8 cellular contexts compared by ENCODE assay signal in genomic region chr10:101161494-101162299, GRCh38. TPM values are rescaled to one million over a fixed set of nuclear protein-coding genes. Genes with fewer than 3 reads are reported as not detected.
A peak's percentile ranks its signal among the peaks of the same experiment; 100 is the strongest.
DNase-seq lines count a peak whose midpoint lies in the region; ATAC-seq and TF ChIP-seq lines count a peak whose summit lies in the region.

No MANE protein-coding gene starts in this region.

- DNase-seq in DMS79 (lab: John Stamatoyannopoulos, UW): peak; percentile 45
- DNase-seq in KG1 (lab: John Stamatoyannopoulos, UW): peak; percentile 31
- no peak for DNase-seq in RWPE2 (ENCODE audit: low spot score)
- DNase-seq in activated T-helper 2 cell treated with anti-CD3 and anti-CD28 coated beads, Interferon-gamma antibody, Interleukin-2, Interleukin-4, amounts not matched to agents 10 μg/mL and 5 μg/mL and 100 μg/mL, durations not matched to agents 14 hours and 24 hours and 36 hours (ENCODE audit: low spot score): peak; percentile 50
- DNase-seq in foreskin melanocyte: peak; percentile 65
- peak; percentile 32 for DNase-seq in occipital lobe (lab: John Stamatoyannopoulos, UW)

- intact Hi-C loops in activated T-helper 2 cell treated with anti-CD3 and anti-CD28 coated beads, Interferon-gamma antibody, Interleukin-2, Interleukin-4, amounts not matched to agents 10 μg/mL and 5 μg/mL and 100 μg/mL, durations not matched to agents 14 hours and 24 hours and 36 hours (cut with micrococcal nuclease): no loop called here

- peak overlapping the region in 2 of 5 donors; percentile 9 to 53 for H3K9ac ChIP-seq in subcutaneous abdominal adipose tissue (ENCODE audit: low read length in 5 of 5)

- no peaks in the 10 kb centered on the region for H3K9me3 ChIP-seq in RWPE2 (ENCODE audit: severe bottlenecking)
- no peaks in the 10 kb centered on the region for H3K9me3 ChIP-seq in subcutaneous abdominal adipose tissue (ENCODE audit: control insufficient read depth in 5 of 5, low read length in 5 of 5)

- H3K9me3 Mint-ChIP-seq in activated T-helper 2 cell treated with anti-CD3 and anti-CD28 coated beads, Interferon-gamma antibody, Interleukin-2, Interleukin-4, amounts not matched to agents 10 μg/mL and 5 μg/mL and 100 μg/mL, durations not matched to agents 14 hours and 24 hours and 36 hours: no peaks in the 10 kb centered on the region

- H3K27me3 Mint-ChIP-seq in activated T-helper 2 cell treated with anti-CD3 and anti-CD28 coated beads, Interferon-gamma antibody, Interleukin-2, Interleukin-4, amounts not matched to agents 10 μg/mL and 5 μg/mL and 100 μg/mL, durations not matched to agents 14 hours and 24 hours and 36 hours (ENCODE audit: low read depth): peaks cover 51% of the 10 kb centered on the region

- no peak overlapping the region for H3K4me3 Mint-ChIP-seq in activated T-helper 2 cell treated with anti-CD3 and anti-CD28 coated beads, Interferon-gamma antibody, Interleukin-2, Interleukin-4, amounts not matched to agents 10 μg/mL and 5 μg/mL and 100 μg/mL, durations not matched to agents 14 hours and 24 hours and 36 hours (ENCODE audit: low read depth)

- no peak overlapping the region for H3K4me3 ChIP-seq in RWPE2 (ENCODE audit: severe bottlenecking)
- H3K4me3 ChIP-seq in subcutaneous abdominal adipose tissue (ENCODE audit: low read depth in 1 of 5, low read length in 5 of 5): peak overlapping the region; percentile 34 to 72 (median 57)

- no peak overlapping the region for H3K27ac Mint-ChIP-seq in activated T-helper 2 cell treated with anti-CD3 and anti-CD28 coated beads, Interferon-gamma antibody, Interleukin-2, Interleukin-4, amounts not matched to agents 10 μg/mL and 5 μg/mL and 100 μg/mL, durations not matched to agents 14 hours and 24 hours and 36 hours

- ATAC-seq in RWPE2 (ENCODE audit: low read depth): peak; percentile 86
- no peak for ATAC-seq in HG03354 (IDR thresholded peaks at IDR 0.05; ENCODE audit: poor library complexity, severe bottlenecking, unreplicated experiment)

- peaks cover 1% of the 10 kb centered on the region for H3K4me1 Mint-ChIP-seq in activated T-helper 2 cell treated with anti-CD3 and anti-CD28 coated beads, Interferon-gamma antibody, Interleukin-2, Interleukin-4, amounts not matched to agents 10 μg/mL and 5 μg/mL and 100 μg/mL, durations not matched to agents 14 hours and 24 hours and 36 hours (ENCODE audit: low read depth)

- H3K27ac ChIP-seq in RWPE2 (ENCODE audit: poor library complexity, severe bottlenecking) (no peak overlapping the region), subcutaneous abdominal adipose tissue (ENCODE audit: low read depth, low read length) (no peak overlapping the region)

- TF ChIP-seq CTCF in RWPE2 (IDR thresholded peaks at IDR 0.05; ENCODE audit: poor library complexity, severe bottlenecking): peak; percentile 92

- H3K4me1 ChIP-seq in RWPE2 (ENCODE audit: insufficient read depth, poor library complexity, severe bottlenecking) (no peaks in the 10 kb centered on the region), subcutaneous abdominal adipose tissue (ENCODE audit: control insufficient read depth in 5 of 5, insufficient read depth in 5 of 5, low read length in 5 of 5) (peaks cover 0 to 4% (median 4%) of the 10 kb centered on the region in 5 donors)

- H3K36me3 ChIP-seq in RWPE2 (ENCODE audit: low read depth) (no peaks in the 10 kb centered on the region), subcutaneous abdominal adipose tissue (ENCODE audit: control insufficient read depth in 5 of 5, insufficient read depth in 5 of 5, low read length in 5 of 5) (no peaks in the 10 kb centered on the region)

- peaks cover 19% of the 10 kb centered on the region for H3K27me3 ChIP-seq in RWPE2 (ENCODE audit: insufficient read depth, poor library complexity, severe bottlenecking)
- H3K27me3 ChIP-seq in subcutaneous abdominal adipose tissue (ENCODE audit: control insufficient read depth in 5 of 5, insufficient read depth in 4 of 5, low read length in 5 of 5): peaks cover 18 to 66% (median 37%) of the 10 kb centered on the region in 5 donors

- no peaks in the 10 kb centered on the region for H3K36me3 Mint-ChIP-seq in activated T-helper 2 cell treated with anti-CD3 and anti-CD28 coated beads, Interferon-gamma antibody, Interleukin-2, Interleukin-4, amounts not matched to agents 10 μg/mL and 5 μg/mL and 100 μg/mL, durations not matched to agents 14 hours and 24 hours and 36 hours (ENCODE audit: low read depth)

RNA-seq across cellular contexts. Expression of gene TLX1, which starts 30.6 kb away (rescaled TPM):
- not detected in 2 replicates for total RNA-seq in activated T-helper 2 cell treated with anti-CD3 and anti-CD28 coated beads, Interferon-gamma antibody, Interleukin-2, Interleukin-4, amounts not matched to agents 10 μg/mL and 5 μg/mL and 100 μg/mL, durations not matched to agents 14 hours and 24 hours and 36 hours
- not detected for total RNA-seq in occipital lobe
